5 cellular contexts compared by ENCODE assay signal in genomic region chr9:91378054-91378453, GRCh38. TPM values are rescaled to one million over a fixed set of nuclear protein-coding genes. Genes with fewer than 3 reads are reported as not detected.
DNase-seq lines count a peak whose midpoint lies in the region; ATAC-seq, FAIRE-seq and TF ChIP-seq lines count a peak whose summit lies in the region.
"Not testable (repeated sequence)": the region's sequence is repeated elsewhere in the genome, so short reads cannot be mapped to it uniquely, and the experiment has no call there.

No MANE protein-coding gene starts in this region.

- H3K9me1 ChIP-seq in IMR-90 (ENCODE audit: insufficient read depth, low read length) = not testable (repeated sequence)

- not testable (repeated sequence) for H2AK9ac ChIP-seq in IMR-90 (replicated peaks; ENCODE audit: low read depth, low read length, poor library complexity)

- 0 out of 2 replicates have a peak overlapping the region, but pooled peaks have one; percentile 28 for H2BK120ac ChIP-seq in IMR-90 (ENCODE audit: low read depth, low read length)

- H3K9me3 Mint-ChIP-seq in natural killer cell treated with Interleukin-12 subunit alpha and Interleukin-12 subunit beta and Interleukin-15 and Interleukin-18, amount 100 ng/mL, for 72 hours = not testable (repeated sequence)

- peak overlapping the region; percentile 71; the same call in 1 of the 2 replicates for H2AK5ac ChIP-seq in IMR-90 (ENCODE audit: low read depth, low read length)

- peak overlapping the region; percentile 9 for H4K91ac ChIP-seq in IMR-90 (ENCODE audit: insufficient read depth, low read depth, low read length)

- H3K14ac ChIP-seq in IMR-90 (replicated peaks; ENCODE audit: low read depth, low read length) = peak overlapping the region; percentile 47

- in situ Hi-C loops in IMR-90 (cut with MboI; ENCODE audit: low sequenced_read_pairs); brain microvascular endothelial cell (cut with HindIII; ENCODE audit: low pct_ligation_motif_present, low sequenced_read_pairs); HepG2 (cut with HindIII; ENCODE audit: extremely low pct_ligation_motif_present, low pct_unique_long_range_greater_than_20kb): not testable (repeated sequence)

- TF ChIP-seq EP300 in HepG2 (IDR thresholded peaks at IDR 0.05; ENCODE audit: low read depth in 2 of 2, low read length in 2 of 2); HepG2 (CRISPR knock-in tag; IDR thresholded peaks at IDR 0.05; ENCODE audit: borderline replicate concordance): not testable (repeated sequence)

- CTCF ChIA-PET in IMR-90 (lab: Yijun Ruan, JAX); HepG2 (lab: Yijun Ruan, JAX; ENCODE audit: low intra/inter-chr PET ratio, low total read pairs): not testable (repeated sequence)

- not testable (repeated sequence) for BruUV-seq in IMR-90 (replicated peaks; lab: Mats Ljungman, UMichigan); HepG2 (replicated peaks; lab: Mats Ljungman, UMichigan)

- not testable (repeated sequence) for H3K18ac ChIP-seq in IMR-90 (ENCODE audit: low read depth, low read length)

- dilution Hi-C loops in IMR-90 (cut with HindIII; ENCODE audit: low sequenced_read_pairs, unreplicated experiment) = not testable (repeated sequence)

- H2AFZ ChIP-seq in IMR-90 (replicated peaks; ENCODE audit: low read length, poor library complexity); HepG2 (ENCODE audit: low read length): not testable (repeated sequence)

- H3K27me3 ChIP-seq in IMR-90 (ENCODE audit: control insufficient read depth, insufficient read depth, low read length); brain microvascular endothelial cell (replicated peaks); HepG2 (ENCODE audit: control insufficient read depth in 1 of 2, insufficient read depth in 2 of 2, low read length in 2 of 2): not testable (repeated sequence)

- H3K79me1 ChIP-seq in IMR-90 (ENCODE audit: low read depth in 1 of 2, low read length in 2 of 2) = not testable (repeated sequence)

- intact Hi-C loops in IMR-90 (cut with micrococcal nuclease); HepG2 (cut with micrococcal nuclease; ENCODE audit: unreplicated experiment): not testable (repeated sequence)

- H3K27ac ChIP-seq in IMR-90 (ENCODE audit: insufficient read depth, low read length) (peak overlapping the region; percentile 63; the same call in 1 of the 2 replicates), brain microvascular endothelial cell (peak overlapping the region; percentile 31)
- not testable (repeated sequence) for H3K27ac ChIP-seq in HepG2 (ENCODE audit: extremely low read length, insufficient read depth, low read length)

- H3K4me1 Mint-ChIP-seq in natural killer cell treated with Interleukin-12 subunit alpha and Interleukin-12 subunit beta and Interleukin-15 and Interleukin-18, amount 100 ng/mL, for 72 hours (ENCODE audit: low read depth in 2 of 2) = peaks cover 32 to 45% of the 10 kb centered on the region in 2 donors

- ATAC-seq in IMR-90 (ENCODE audit: low read depth); HepG2; natural killer cell treated with Interleukin-12 subunit alpha and Interleukin-12 subunit beta and Interleukin-15 and Interleukin-18, amount 100 ng/mL, for 72 hours: not testable (repeated sequence)

- not testable (repeated sequence) for H3K4me3 ChIP-seq in IMR-90 (ENCODE audit: insufficient read depth, low read depth, low read length); brain microvascular endothelial cell (ENCODE audit: low read depth, low read length); HepG2 (replicated peaks in 1 of 3; ENCODE audit: insufficient read depth in 1 of 3, low read depth in 2 of 3, low read length in 3 of 3)

- peak overlapping the region; percentile 39; the same call in 1 of the 2 replicates for H4K5ac ChIP-seq in IMR-90 (ENCODE audit: low read depth, low read length)

- not testable (repeated sequence) for H3K36me3 Mint-ChIP-seq in natural killer cell treated with Interleukin-12 subunit alpha and Interleukin-12 subunit beta and Interleukin-15 and Interleukin-18, amount 100 ng/mL, for 72 hours

- not testable (repeated sequence) for TF ChIP-seq RAD21 in IMR-90 (IDR thresholded peaks at IDR 0.05; ENCODE audit: low read length); HepG2 (CRISPR knock-in tag; IDR thresholded peaks at IDR 0.05)

- H3K23ac ChIP-seq in IMR-90 (ENCODE audit: low read depth, low read length) = not testable (repeated sequence)

- H3K36me3 ChIP-seq in IMR-90 (ENCODE audit: control insufficient read depth, insufficient read depth, low read length); brain microvascular endothelial cell (replicated peaks); HepG2 (replicated peaks in 1 of 2; ENCODE audit: control insufficient read depth in 1 of 2, insufficient read depth in 2 of 2, low read length in 2 of 2): not testable (repeated sequence)

- DNase-seq in IMR-90; brain microvascular endothelial cell; HepG2 (ENCODE audit: low spot score); natural killer cell treated with Interleukin-12 subunit alpha and Interleukin-12 subunit beta and Interleukin-15 and Interleukin-18, amount 100 ng/mL, for 72 hours (ENCODE audit: low spot score): not testable (repeated sequence)
- DNase-seq in amniotic epithelial cell (ENCODE audit: low read depth) = peak; percentile 11

- H3K27ac Mint-ChIP-seq in natural killer cell treated with Interleukin-12 subunit alpha and Interleukin-12 subunit beta and Interleukin-15 and Interleukin-18, amount 100 ng/mL, for 72 hours = peak overlapping the region; percentile 37 to 39

- not testable (repeated sequence) for H4K20me1 ChIP-seq in IMR-90 (ENCODE audit: insufficient read depth, low read length); HepG2 (ENCODE audit: insufficient read depth, low read length)

- TF ChIP-seq CTCF in IMR-90 (conservative IDR thresholded peaks at IDR 0.05; ENCODE audit: low read depth, low read length); brain microvascular endothelial cell (IDR thresholded peaks at IDR 0.05; ENCODE audit: low read depth, low read length, missing control alignments); HepG2 (CRISPR knock-in tag; IDR thresholded peaks at IDR 0.05): not testable (repeated sequence)

- WGBS in IMR-90 (ENCODE audit: extremely low coverage in 2 of 2, insufficient read length in 1 of 2), 2 experiments = no CpG with 5 or more reads among the region's 3 CpGs
- WGBS in HepG2 (ENCODE audit: low lambda C conversion rate) = 73% methylated on average over 3 of the region's 3 CpGs

- H3K9ac ChIP-seq in IMR-90 (ENCODE audit: low read depth, low read length); HepG2 (ENCODE audit: insufficient read depth, low read depth, low read length): not testable (repeated sequence)

- H3K4me3 Mint-ChIP-seq in natural killer cell treated with Interleukin-12 subunit alpha and Interleukin-12 subunit beta and Interleukin-15 and Interleukin-18, amount 100 ng/mL, for 72 hours = peak overlapping the region; percentile 42

- peak overlapping the region; percentile 61; the same call in 1 of the 2 replicates for H3K4ac ChIP-seq in IMR-90 (ENCODE audit: low read depth, low read length)

- H4K8ac ChIP-seq in IMR-90 (ENCODE audit: low read depth in 2 of 2, low read length in 2 of 2) = not testable (repeated sequence)

- peak overlapping the region; percentile 70 for H2BK5ac ChIP-seq in IMR-90 (ENCODE audit: low read depth, low read length, poor library complexity, severe bottlenecking)

- FAIRE-seq in HepG2 (lab: Jason Lieb, UNC) = not testable (repeated sequence)

- H2BK15ac ChIP-seq in IMR-90 (ENCODE audit: low read depth, low read length) = peak overlapping the region; percentile 53; the same call in 1 of the 3 replicates

- TF ChIP-seq POLR2A in IMR-90 (IDR thresholded peaks at IDR 0.05; ENCODE audit: low read depth, low read length); HepG2 (IDR thresholded peaks at IDR 0.05; ENCODE audit: insufficient read depth in 1 of 2, low read depth in 2 of 2, low read length in 2 of 2): not testable (repeated sequence)

- POLR2A ChIA-PET in IMR-90 (lab: Charles Lee; ENCODE audit: unreplicated experiment); HepG2 (lab: Yijun Ruan, JAX): not testable (repeated sequence)

- not testable (repeated sequence) for H3K56ac ChIP-seq in IMR-90 (ENCODE audit: extremely low read depth, insufficient read depth, low read length)

- not testable (repeated sequence) for H3K4me1 ChIP-seq in IMR-90 (ENCODE audit: control insufficient read depth, insufficient read depth, low read length); HepG2 (ENCODE audit: insufficient read depth, low read length)

- not testable (repeated sequence) for H3K27me3 Mint-ChIP-seq in natural killer cell treated with Interleukin-12 subunit alpha and Interleukin-12 subunit beta and Interleukin-15 and Interleukin-18, amount 100 ng/mL, for 72 hours

- H3K79me2 ChIP-seq in HepG2 (ENCODE audit: insufficient read depth, low read length) = not testable (repeated sequence)

- not testable (repeated sequence) for H3K4me2 ChIP-seq in IMR-90 (ENCODE audit: low read depth, low read length); HepG2 (ENCODE audit: low read depth, low read length)

- H3K9me3 ChIP-seq in IMR-90 (ENCODE audit: control insufficient read depth, insufficient read depth, low read length); HepG2 (ENCODE audit: low read length): not testable (repeated sequence)

- H2BK20ac ChIP-seq in IMR-90 (ENCODE audit: low read depth, low read length) = not testable (repeated sequence)

RNA-seq across cellular contexts. Expression of gene AUH, which starts 16.3 kb away (rescaled TPM):
- total RNA-seq in IMR-90 (2012; rRNA removed) = 8.1 and 12.8 TPM in 2 replicates
- 5.7 and 5.9 TPM in 2 replicates for polyA plus RNA-seq in IMR-90 (2012; rRNA removed)
- 3.6 and 6.3 TPM in 2 replicates for polyA plus RNA-seq in IMR-90 (2012; cell fraction: cytosol; rRNA removed)
- 4.0 and 11.1 TPM in 2 replicates for polyA plus RNA-seq in IMR-90 (2012; cell fraction: nucleus; rRNA removed; ENCODE audit: low replicate concordance)
- 31.9 and 35.7 TPM in 2 replicates for total RNA-seq in HepG2 (2016; rRNA removed; fragmentation: Illumina TruSeq; extraction: Trizol)
- 8.8 and 9.3 TPM in 2 replicates for total RNA-seq in HepG2 (2016; cell fraction: cytosol; rRNA removed; fragmentation: Illumina TruSeq; extraction: Trizol; ENCODE audit: low read depth)
- 35.1 and 35.8 TPM in 2 replicates for total RNA-seq in HepG2 (2016; cell fraction: insoluble cytoplasmic fraction; rRNA removed; fragmentation: Illumina TruSeq; extraction: Trizol)
- total RNA-seq in HepG2 (2016; cell fraction: membrane; rRNA removed; fragmentation: Illumina TruSeq; extraction: Trizol) = 12.0 and 14.2 TPM in 2 replicates
- total RNA-seq in HepG2 (2016; cell fraction: nucleus; rRNA removed; fragmentation: Illumina TruSeq; extraction: Trizol) = 36.5 and 38.2 TPM in 2 replicates
- polyA plus RNA-seq in HepG2 (2011; rRNA removed) = 20.7 and 25.8 TPM in 2 replicates
- polyA plus RNA-seq in HepG2 (2011; cell fraction: cytosol; rRNA removed) = 13.1 and 18.4 TPM in 2 replicates
- polyA plus RNA-seq in HepG2 (2011; cell fraction: nucleus; rRNA removed) = 45.4 and 46.7 TPM in 2 replicates
- 43.3 and 56.0 TPM in 2 replicates for polyA plus RNA-seq in HepG2 (2012)
- polyA plus RNA-seq in HepG2 (2016; cell fraction: cytosol; fragmentation: Illumina TruSeq; extraction: Trizol; ENCODE audit: low read depth) = 5.2 and 6.3 TPM in 2 replicates
- polyA plus RNA-seq in HepG2 (2016; cell fraction: insoluble cytoplasmic fraction; fragmentation: Illumina TruSeq; extraction: Trizol; ENCODE audit: low read depth) = 36.1 and 36.2 TPM in 2 replicates
- 8.4 and 9.7 TPM in 2 replicates for polyA plus RNA-seq in HepG2 (2016; cell fraction: membrane; fragmentation: Illumina TruSeq; extraction: Trizol; ENCODE audit: low read depth)
- 31.0 and 33.2 TPM in 2 replicates for polyA plus RNA-seq in HepG2 (2016; cell fraction: nucleus; fragmentation: Illumina TruSeq; extraction: Trizol; ENCODE audit: insufficient read depth, low read depth)
- polyA minus RNA-seq in HepG2 (2011; rRNA and poly(A)+ RNA removed; ENCODE audit: low replicate concordance) = 2.2 and 5.5 TPM in 2 replicates
- 8.7 and 13.5 TPM in 2 replicates for polyA minus RNA-seq in HepG2 (2011; cell fraction: cytosol; rRNA and poly(A)+ RNA removed)
- 115 and 125 TPM in 2 replicates for polyA minus RNA-seq in HepG2 (2011; cell fraction: nucleus; rRNA and poly(A)+ RNA removed)
- 10 to 100 TPM; 19.4 to 25.2 TPM for total RNA-seq in natural killer cell treated with Interleukin-12 subunit alpha and Interleukin-12 subunit beta and Interleukin-15 and Interleukin-18, amount 100 ng/mL, for 72 hours

RNA-seq across cellular contexts. Expression of gene NFIL3, which starts 45.6 kb away (rescaled TPM):
- total RNA-seq in IMR-90 (2012; rRNA removed) (27.6 and 29.4 TPM in 2 replicates), HepG2 (2016; rRNA removed; fragmentation: Illumina TruSeq; extraction: Trizol) (46.6 and 64.2 TPM in 2 replicates)
- polyA plus RNA-seq in IMR-90 (2012; rRNA removed) (20.8 and 27.7 TPM in 2 replicates), HepG2 (2011; rRNA removed) (53.3 and 54.2 TPM in 2 replicates)
- polyA plus RNA-seq in IMR-90 (2012; cell fraction: cytosol; rRNA removed) = 11.9 and 12.8 TPM in 2 replicates
- 6.6 and 66.1 TPM in 2 replicates for polyA plus RNA-seq in IMR-90 (2012; cell fraction: nucleus; rRNA removed; ENCODE audit: low replicate concordance)
- total RNA-seq in HepG2 (2016; cell fraction: cytosol; rRNA removed; fragmentation: Illumina TruSeq; extraction: Trizol; ENCODE audit: low read depth) = 18.6 and 18.8 TPM in 2 replicates
- 47.3 and 58.6 TPM in 2 replicates for total RNA-seq in HepG2 (2016; cell fraction: insoluble cytoplasmic fraction; rRNA removed; fragmentation: Illumina TruSeq; extraction: Trizol)
- 51.6 and 55.2 TPM in 2 replicates for total RNA-seq in HepG2 (2016; cell fraction: membrane; rRNA removed; fragmentation: Illumina TruSeq; extraction: Trizol)
- total RNA-seq in HepG2 (2016; cell fraction: nucleus; rRNA removed; fragmentation: Illumina TruSeq; extraction: Trizol) = 40.8 and 41.0 TPM in 2 replicates
- 29.8 and 53.6 TPM in 2 replicates for polyA plus RNA-seq in HepG2 (2011; cell fraction: cytosol; rRNA removed)
- polyA plus RNA-seq in HepG2 (2011; cell fraction: nucleus; rRNA removed) = 29.7 and 44.8 TPM in 2 replicates
- polyA plus RNA-seq in HepG2 (2012) = 130 and 149 TPM in 2 replicates
- 17.0 and 17.2 TPM in 2 replicates for polyA plus RNA-seq in HepG2 (2016; cell fraction: cytosol; fragmentation: Illumina TruSeq; extraction: Trizol; ENCODE audit: low read depth)
- 63.4 and 71.3 TPM in 2 replicates for polyA plus RNA-seq in HepG2 (2016; cell fraction: insoluble cytoplasmic fraction; fragmentation: Illumina TruSeq; extraction: Trizol; ENCODE audit: low read depth)
- 31.4 and 33.0 TPM in 2 replicates for polyA plus RNA-seq in HepG2 (2016; cell fraction: membrane; fragmentation: Illumina TruSeq; extraction: Trizol; ENCODE audit: low read depth)
- 62.8 and 69.5 TPM in 2 replicates for polyA plus RNA-seq in HepG2 (2016; cell fraction: nucleus; fragmentation: Illumina TruSeq; extraction: Trizol; ENCODE audit: insufficient read depth, low read depth)
- polyA minus RNA-seq in HepG2 (2011; rRNA and poly(A)+ RNA removed; ENCODE audit: low replicate concordance) = 5.0 and 22.1 TPM in 2 replicates
- polyA minus RNA-seq in HepG2 (2011; cell fraction: cytosol; rRNA and poly(A)+ RNA removed) = 62.9 and 76.1 TPM in 2 replicates
- polyA minus RNA-seq in HepG2 (2011; cell fraction: nucleus; rRNA and poly(A)+ RNA removed) = 40.8 and 68.5 TPM in 2 replicates
- total RNA-seq in natural killer cell treated with Interleukin-12 subunit alpha and Interleukin-12 subunit beta and Interleukin-15 and Interleukin-18, amount 100 ng/mL, for 72 hours = 10 to 100 TPM; 28.7 to 79.7 TPM
